Comparison of ENCODE assay signal across 8 cellular contexts in the genomic region with DNA sequence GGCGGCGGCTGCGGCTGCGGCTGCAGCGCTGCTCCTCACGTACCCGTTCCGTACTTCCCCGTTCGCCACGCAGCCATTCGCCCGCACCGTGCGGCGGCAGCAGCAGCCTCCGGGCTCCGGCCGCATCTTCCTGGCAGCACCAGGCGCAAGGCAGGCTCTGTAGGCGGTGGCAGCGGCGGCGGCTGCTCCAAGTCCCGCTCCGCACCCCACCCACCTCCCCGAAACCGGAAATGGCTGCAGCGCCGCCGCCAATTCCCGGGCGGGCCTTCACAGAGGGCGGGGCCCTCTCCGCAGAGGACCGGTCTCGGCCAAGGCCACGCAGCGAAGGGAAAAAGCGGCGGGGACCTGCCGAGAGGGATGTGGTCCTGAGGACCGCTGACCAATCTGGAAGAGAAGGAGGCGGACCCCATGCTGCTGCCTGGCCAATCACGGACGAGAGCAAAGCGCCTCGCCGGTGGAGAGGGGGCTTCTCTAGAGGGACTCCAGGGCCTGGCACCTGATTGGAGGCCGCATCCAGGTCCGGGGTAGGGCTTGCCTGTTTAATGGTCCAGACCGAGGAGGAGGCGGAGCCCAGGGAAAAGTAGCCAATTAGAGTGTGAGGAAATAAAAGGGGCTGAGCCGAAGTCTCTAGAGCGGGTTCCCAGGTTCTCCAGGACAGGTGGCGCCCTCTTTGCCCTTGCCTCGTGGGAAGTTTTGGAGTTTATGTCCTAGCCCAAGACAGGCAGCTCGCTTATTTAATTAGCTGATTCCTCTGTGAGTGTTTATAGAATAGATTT. TPM values are rescaled to one million over a fixed set of nuclear protein-coding genes. Genes with fewer than 3 reads are reported as not detected.
DNase-seq lines count a peak whose midpoint lies in the region; ATAC-seq and TF ChIP-seq lines count a peak whose summit lies in the region.

A gene with protein sequence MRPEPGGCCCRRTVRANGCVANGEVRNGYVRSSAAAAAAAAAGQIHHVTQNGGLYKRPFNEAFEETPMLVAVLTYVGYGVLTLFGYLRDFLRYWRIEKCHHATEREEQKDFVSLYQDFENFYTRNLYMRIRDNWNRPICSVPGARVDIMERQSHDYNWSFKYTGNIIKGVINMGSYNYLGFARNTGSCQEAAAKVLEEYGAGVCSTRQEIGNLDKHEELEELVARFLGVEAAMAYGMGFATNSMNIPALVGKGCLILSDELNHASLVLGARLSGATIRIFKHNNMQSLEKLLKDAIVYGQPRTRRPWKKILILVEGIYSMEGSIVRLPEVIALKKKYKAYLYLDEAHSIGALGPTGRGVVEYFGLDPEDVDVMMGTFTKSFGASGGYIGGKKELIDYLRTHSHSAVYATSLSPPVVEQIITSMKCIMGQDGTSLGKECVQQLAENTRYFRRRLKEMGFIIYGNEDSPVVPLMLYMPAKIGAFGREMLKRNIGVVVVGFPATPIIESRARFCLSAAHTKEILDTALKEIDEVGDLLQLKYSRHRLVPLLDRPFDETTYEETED (minus strand): TSS at position 184 of the 776 bp plus-strand sequence. CDS start 58 bp downstream, at position 126.

- H3K27me3 Mint-ChIP-seq in activated B cell treated with CpG ODN at 0.5 μM for 24 hours (no peaks in the 10 kb centered on the region), immature natural killer cell (ENCODE audit: low read depth in 3 of 3) (peaks cover 2 to 6% (median 4%) of the 10 kb centered on the region in 3 donors)

- H3K4me3 Mint-ChIP-seq in activated B cell treated with CpG ODN at 0.5 μM for 24 hours (peak within 1 kb of the TSS; percentile 95), immature natural killer cell (peak within 1 kb of the TSS; percentile 87 to 97 (median 91))

- H3K9me3 Mint-ChIP-seq in activated B cell treated with CpG ODN at 0.5 μM for 24 hours: no peaks in the 10 kb centered on the region
- no peaks in the 10 kb centered on the region for H3K9me3 Mint-ChIP-seq in immature natural killer cell

- H3K27ac Mint-ChIP-seq in activated B cell treated with CpG ODN at 0.5 μM for 24 hours (peak within 1 kb of the TSS; percentile 86), immature natural killer cell (peak within 1 kb of the TSS; percentile 78 to 96 (median 89))

- TF ChIP-seq CTCF in AG09319 (IDR thresholded peaks at IDR 0.05; ENCODE audit: low read depth, low read length) (no peak; the same call in none of the 2 replicates), activated B cell treated with CpG ODN at 0.5 μM for 24 hours (IDR thresholded peaks at IDR 0.05) (no peak)

- POLR2A ChIA-PET in activated B cell treated with CpG ODN at 0.5 μM for 24 hours (lab: Charles Lee): interaction anchor here (1.0 to 2.6 kb wide), 2 partner anchors 10 to 23 kb away, joined by 3 to 9 read pairs; no protein-coding TSS in a partner anchor

- intact Hi-C loops in activated B cell treated with CpG ODN at 0.5 μM for 24 hours (cut with micrococcal nuclease): loop anchor here (1.0 to 10.0 kb wide), 9 partner anchors 23 to 572 kb away; partner anchors contain the start of genes ALKBH1, GSTZ1, SAMD15 and SLIRP

- CTCF ChIA-PET in activated B cell treated with CpG ODN at 0.5 μM for 24 hours (lab: Charles Lee): interaction anchor here (1.0 kb wide), 1 partner anchor 13 kb away, joined by 3 read pairs; no protein-coding TSS in a partner anchor

- DNase-seq in AG09319 (ENCODE audit: extremely low read depth, low read depth): peak; percentile 97
- DNase-seq in NCI-H345 (lab: John Stamatoyannopoulos, UW): peak; percentile 99
- DNase-seq in activated B cell treated with CpG ODN at 0.5 μM for 24 hours: peak; percentile 84
- DNase-seq in central memory CD4-positive, alpha-beta T cell: peak; percentile 97
- DNase-seq in immature natural killer cell: peak; percentile 98
- peak; percentile 99 for DNase-seq in smooth muscle cell of the brain vasculature (ENCODE audit: low read depth, low spot score)

- peaks cover 17% of the 10 kb centered on the region for H3K36me3 Mint-ChIP-seq in activated B cell treated with CpG ODN at 0.5 μM for 24 hours (ENCODE audit: low read depth)
- peaks cover 0 to 3% (median 0%) of the 10 kb centered on the region in 3 donors for H3K36me3 Mint-ChIP-seq in immature natural killer cell

- H3K4me1 Mint-ChIP-seq in activated B cell treated with CpG ODN at 0.5 μM for 24 hours: peaks cover 42% of the 10 kb centered on the region
- peaks cover 46 to 52% of the 10 kb centered on the region in 2 donors for H3K4me1 Mint-ChIP-seq in immature natural killer cell

- ATAC-seq in GM19023 (IDR thresholded peaks at IDR 0.05; ENCODE audit: unreplicated experiment) (peak; percentile 96), HG03280 (IDR thresholded peaks at IDR 0.05; ENCODE audit: unreplicated experiment) (peak; percentile 95), activated B cell treated with CpG ODN at 0.5 μM for 24 hours (ENCODE audit: low read depth) (peak; percentile 94)

RNA-seq across cellular contexts. Expression of the gene that starts here (rescaled TPM):
- total RNA-seq in activated B cell treated with CpG ODN at 0.5 μM for 24 hours: 34.1 and 43.8 TPM in 2 replicates
- 10 to 100 TPM; 25.2 to 35.2 (median 32.3) TPM for polyA plus RNA-seq in immature natural killer cell

Comparison
In these comparisons a context has a peak if more than half of its experiments do, and no peak if none do; other contexts are left out.
1. Peak in every context shown above with its lines: DNase-seq and ATAC-seq.